12 cellular contexts compared by ENCODE assay signal in the genomic region with DNA sequence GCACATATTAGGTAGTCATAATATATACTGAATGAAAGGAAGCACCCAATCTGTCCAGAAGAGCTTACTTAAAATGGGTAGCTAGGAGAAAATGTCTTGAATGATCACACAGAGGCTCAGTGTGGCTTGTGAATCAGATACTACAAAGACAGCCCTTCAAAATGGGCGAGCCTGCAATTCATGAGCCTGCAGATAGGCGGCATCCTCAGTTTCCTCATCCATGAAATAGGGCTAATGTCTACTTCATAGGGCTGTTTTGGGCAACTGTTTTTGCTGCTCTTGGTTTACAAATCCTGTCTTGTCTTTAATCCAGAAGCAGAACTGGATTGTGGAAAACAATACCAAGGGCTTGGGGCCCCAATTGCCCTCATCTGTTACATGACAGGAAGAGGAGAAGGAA.
DNase-seq lines count a peak whose midpoint lies in the region; ATAC-seq and TF ChIP-seq lines count a peak whose summit lies in the region.
"Had no signal": no experiment of that assay in that cellular context is flagged by ENCODE, and none has a peak within 500 bp of the region (broad histone marks: within the 10 kb centered on the region; RNA-seq: fewer than 3 reads in every experiment).

No MANE protein-coding gene starts in this region.

- intact Hi-C loops in mammary epithelial cell (cut with micrococcal nuclease), result no loop called here

- CTCF ChIA-PET in SK-N-SH (lab: Yijun Ruan, JAX) (interaction anchor here (0.6 to 1.0 kb wide), 5 partner anchors 11 to 108 kb away, joined by 3 to 5 read pairs (median 3); no protein-coding TSS in a partner anchor), mammary epithelial cell (lab: Charles Lee; ENCODE audit: low non-redundant PET) (no interaction called here)

- H3K27me3 ChIP-seq in SK-N-SH (ENCODE audit: insufficient read depth) (no peaks in the 10 kb centered on the region), mammary epithelial cell (ENCODE audit: insufficient read depth, low read length) (no peaks in the 10 kb centered on the region)
- H3K27me3 ChIP-seq: SJSA1 had no signal

- WGBS in SK-N-SH (ENCODE audit: low lambda C conversion rate), result 17% methylated on average over 2 of the region's 2 CpGs
- WGBS in mammary epithelial cell (ENCODE audit: low coverage, missing lambda C conversion rate), result 100% methylated on average over 2 of the region's 2 CpGs

- H3K27ac Mint-ChIP-seq in mesothelial cell of epicardium, result no peak overlapping the region
- H3K27ac Mint-ChIP-seq in nephron progenitor cell, result no peak overlapping the region

- H3K79me2 ChIP-seq in SK-N-SH (ENCODE audit: insufficient read depth) (no peaks in the 10 kb centered on the region), mammary epithelial cell (ENCODE audit: insufficient read depth, low read length) (no peaks in the 10 kb centered on the region)

- H3K4me2 ChIP-seq in SK-N-SH, result no peak overlapping the region
- peak overlapping the region; percentile 47 for H3K4me2 ChIP-seq in mammary epithelial cell (ENCODE audit: insufficient read depth, low read depth, low read length)

- H3K36me3 ChIP-seq in SK-N-SH (replicated peaks in 1 of 2; ENCODE audit: control insufficient read depth in 1 of 2, insufficient read depth in 2 of 2, low read length in 1 of 2), result no peaks in the 10 kb centered on the region
- no peaks in the 10 kb centered on the region for H3K36me3 ChIP-seq in mammary epithelial cell (ENCODE audit: insufficient read depth, low read length)
- H3K36me3 ChIP-seq: SJSA1 had no signal

- H3K9me3 Mint-ChIP-seq in mesothelial cell of epicardium, result peaks cover 12% of the 10 kb centered on the region
- peaks cover 27% of the 10 kb centered on the region for H3K9me3 Mint-ChIP-seq in nephron progenitor cell

- no peak overlapping the region for H3K4me3 Mint-ChIP-seq in mesothelial cell of epicardium
- H3K4me3 Mint-ChIP-seq in nephron progenitor cell, result no peak overlapping the region
- H3K4me3 Mint-ChIP-seq: activated T-cell treated with anti-CD3 and anti-CD28 coated beads, Interleukin-2, amount 50 U/mL, for 4 hours had no signal

- H3K4me3 ChIP-seq in SK-N-SH (ENCODE audit: low read depth in 2 of 2, low read length in 1 of 2), result no peak overlapping the region
- H3K4me3 ChIP-seq in mammary epithelial cell (replicated peaks in 1 of 3; ENCODE audit: insufficient read depth in 1 of 3, low read depth in 2 of 3, low read length in 3 of 3), result no peak overlapping the region
- H3K4me3 ChIP-seq: SJSA1 had no signal

- H3K9ac ChIP-seq in SK-N-SH (no peak overlapping the region), mammary epithelial cell (ENCODE audit: insufficient read depth, low read length) (no peak overlapping the region)

- H3K9me3 ChIP-seq in SK-N-SH (no peaks in the 10 kb centered on the region), mammary epithelial cell (replicated peaks; ENCODE audit: insufficient read depth, low read length) (peaks cover 3% of the 10 kb centered on the region)
- H3K9me3 ChIP-seq: SJSA1 had no signal

- H3K36me3 Mint-ChIP-seq in mesothelial cell of epicardium, result peaks cover 5% of the 10 kb centered on the region
- H3K36me3 Mint-ChIP-seq in nephron progenitor cell (ENCODE audit: low read depth), result peaks cover 11% of the 10 kb centered on the region

- TSS peak; percentile 95 for BruUV-seq in mammary epithelial cell (replicated peaks; lab: Mats Ljungman, UMichigan)

- dilution Hi-C loops in mammary epithelial cell (cut with HindIII; ENCODE audit: low sequenced_read_pairs), result no loop called here

- H4K20me1 ChIP-seq in SK-N-SH (ENCODE audit: insufficient read depth) (no peaks in the 10 kb centered on the region), mammary epithelial cell (ENCODE audit: insufficient read depth, low read length) (no peaks in the 10 kb centered on the region)

- DNase-seq in SK-N-SH (no peak), HT1080 (ENCODE audit: low read depth) (peak; percentile 44), mammary epithelial cell (no peak), mesothelial cell of epicardium (ENCODE audit: low spot score in 2 of 2, unreplicated experiment in 2 of 2) (no peak), nephron progenitor cell (no peak)
- DNase-seq: activated T-cell treated with anti-CD3 and anti-CD28 coated beads, Interleukin-2, amount 50 U/mL, for 4 hours; effector CD8-positive, alpha-beta T cell; NCI-H1105 had no signal

- H3K27ac ChIP-seq in SK-N-SH (ENCODE audit: low read depth in 2 of 2, low read length in 1 of 2) (no peak overlapping the region), mammary epithelial cell (ENCODE audit: insufficient read depth, low read depth, low read length) (no peak overlapping the region)
- H3K27ac ChIP-seq: SJSA1 had no signal

- H2AFZ ChIP-seq in SK-N-SH (ENCODE audit: low read depth), result no peak overlapping the region
- H2AFZ ChIP-seq in mammary epithelial cell (ENCODE audit: low read depth, low read length), result peak overlapping the region; percentile 49

- H3K4me1 Mint-ChIP-seq in mesothelial cell of epicardium, result peaks cover 13% of the 10 kb centered on the region
- H3K4me1 Mint-ChIP-seq in nephron progenitor cell, result peaks cover 5% of the 10 kb centered on the region

- H3K9me2 ChIP-seq in SK-N-SH, result no peaks in the 10 kb centered on the region

- TF ChIP-seq RAD21 in SK-N-SH (IDR thresholded peaks at IDR 0.05; ENCODE audit: low read length), result no peak

- TF ChIP-seq CTCF in SK-N-SH (IDR thresholded peaks at IDR 0.05) (peak; percentile 39), mammary epithelial cell (conservative IDR thresholded peaks at IDR 0.05 in 1 of 2, IDR thresholded peaks at IDR 0.05 in 1 of 2; ENCODE audit: extremely low read depth in 1 of 2, insufficient read depth in 1 of 2, low read depth in 1 of 2, low read length in 2 of 2) (peak; percentile 46 to 61), mesothelial cell of epicardium (IDR thresholded peaks at IDR 0.05; ENCODE audit: unreplicated experiment) (peak; percentile 62), nephron progenitor cell (IDR thresholded peaks at IDR 0.05) (no peak)

- H3K4me1 ChIP-seq in SK-N-SH (ENCODE audit: control insufficient read depth in 1 of 2, insufficient read depth in 2 of 2, low read depth in 1 of 2, low read length in 1 of 2) (peaks cover 0 to 6% of the 10 kb centered on the region in 2 experiments; a peak in 1 of 4 replicates), mammary epithelial cell (ENCODE audit: insufficient read depth, low read length) (peaks cover 21% of the 10 kb centered on the region)

- POLR2A ChIA-PET in SK-N-SH (lab: Yijun Ruan, JAX), result interaction anchor here (0.5 kb wide), 1 partner anchor 1659 kb away, joined by 4 read pairs; no protein-coding TSS in a partner anchor

- ATAC-seq in SK-N-SH treated with all-trans-retinoic acid at 6 μM for 48 hours, result no peak
- ATAC-seq in HG02763 (IDR thresholded peaks at IDR 0.05; ENCODE audit: unreplicated experiment), result no peak
- no peak for ATAC-seq in HG03175 (IDR thresholded peaks at IDR 0.05; ENCODE audit: unreplicated experiment)

- in situ Hi-C loops in mammary epithelial cell (cut with MboI; ENCODE audit: low sequenced_read_pairs in 2 of 2), result no loop called here

- no peak for TF ChIP-seq EP300 in SK-N-SH (IDR thresholded peaks at IDR 0.05; ENCODE audit: borderline replicate concordance in 1 of 2, low read depth in 1 of 2, low read length in 1 of 2)

- H3F3A ChIP-seq in SK-N-SH (replicated peaks; ENCODE audit: insufficient read depth), result no peaks in the 10 kb centered on the region

- peaks cover 2% of the 10 kb centered on the region for H3K27me3 Mint-ChIP-seq in mesothelial cell of epicardium (ENCODE audit: low read depth)
- peaks cover 2% of the 10 kb centered on the region for H3K27me3 Mint-ChIP-seq in nephron progenitor cell (ENCODE audit: low read depth, poor library complexity)

TF ChIP-seq in SK-N-SH, 30 proteins besides CTCF, POLR2A, EP300 and RAD21 (continues in another document):
- TF ChIP-seq NFIC (IDR thresholded peaks at IDR 0.05; ENCODE audit: borderline replicate concordance), result no peak
- TF ChIP-seq JUND (IDR thresholded peaks at IDR 0.05), result no peak
- TF ChIP-seq GATA2 (CRISPR knock-in tag; IDR thresholded peaks at IDR 0.05), result no peak
- TF ChIP-seq FOXM1 (IDR thresholded peaks at IDR 0.05; ENCODE audit: low read depth), result no peak
- TF ChIP-seq, protein P1, sequence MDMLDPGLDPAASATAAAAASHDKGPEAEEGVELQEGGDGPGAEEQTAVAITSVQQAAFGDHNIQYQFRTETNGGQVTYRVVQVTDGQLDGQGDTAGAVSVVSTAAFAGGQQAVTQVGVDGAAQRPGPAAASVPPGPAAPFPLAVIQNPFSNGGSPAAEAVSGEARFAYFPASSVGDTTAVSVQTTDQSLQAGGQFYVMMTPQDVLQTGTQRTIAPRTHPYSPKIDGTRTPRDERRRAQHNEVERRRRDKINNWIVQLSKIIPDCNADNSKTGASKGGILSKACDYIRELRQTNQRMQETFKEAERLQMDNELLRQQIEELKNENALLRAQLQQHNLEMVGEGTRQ (IDR thresholded peaks at IDR 0.05; ENCODE audit: borderline replicate concordance, low read depth, low read length), result no peak
- no peak for TF ChIP-seq NRF1 (IDR thresholded peaks at IDR 0.05; ENCODE audit: low read depth, low read length)
- TF ChIP-seq FOSL2 (IDR thresholded peaks at IDR 0.05; ENCODE audit: borderline replicate concordance, low read depth), result no peak
- TF ChIP-seq EZH2phosphoT487 (IDR thresholded peaks at IDR 0.05; ENCODE audit: borderline replicate concordance, low read depth), result no peak
- TF ChIP-seq TEAD4 (IDR thresholded peaks at IDR 0.05; ENCODE audit: borderline replicate concordance, insufficient read depth), result no peak

TF ChIP-seq in SK-N-SH treated with all-trans-retinoic acid at 6 μM for 48 hours, 23 proteins besides CTCF, POLR2A, EP300 and RAD21:
- TF ChIP-seq ISL1 (CRISPR knock-in tag; IDR thresholded peaks at IDR 0.05), result no peak
- no peak for TF ChIP-seq ZNF70 (CRISPR knock-in tag; IDR thresholded peaks at IDR 0.05)
- TF ChIP-seq CSDC2 (CRISPR knock-in tag; IDR thresholded peaks at IDR 0.05), result no peak
- no peak for TF ChIP-seq GLIS3 (CRISPR knock-in tag; IDR thresholded peaks at IDR 0.05)
- TF ChIP-seq ZNF8 (CRISPR knock-in tag; IDR thresholded peaks at IDR 0.05), result no peak
- no peak for TF ChIP-seq PPARA (CRISPR knock-in tag; IDR thresholded peaks at IDR 0.05; ENCODE audit: borderline replicate concordance)
- TF ChIP-seq TOX (CRISPR knock-in tag; IDR thresholded peaks at IDR 0.05; ENCODE audit: borderline replicate concordance), result no peak
- no peak for TF ChIP-seq ZFP3 (CRISPR knock-in tag; IDR thresholded peaks at IDR 0.05)
- TF ChIP-seq SNAI2 (CRISPR knock-in tag; IDR thresholded peaks at IDR 0.05), result no peak
